8 cellular contexts compared by ENCODE assay signal in the genomic region with DNA sequence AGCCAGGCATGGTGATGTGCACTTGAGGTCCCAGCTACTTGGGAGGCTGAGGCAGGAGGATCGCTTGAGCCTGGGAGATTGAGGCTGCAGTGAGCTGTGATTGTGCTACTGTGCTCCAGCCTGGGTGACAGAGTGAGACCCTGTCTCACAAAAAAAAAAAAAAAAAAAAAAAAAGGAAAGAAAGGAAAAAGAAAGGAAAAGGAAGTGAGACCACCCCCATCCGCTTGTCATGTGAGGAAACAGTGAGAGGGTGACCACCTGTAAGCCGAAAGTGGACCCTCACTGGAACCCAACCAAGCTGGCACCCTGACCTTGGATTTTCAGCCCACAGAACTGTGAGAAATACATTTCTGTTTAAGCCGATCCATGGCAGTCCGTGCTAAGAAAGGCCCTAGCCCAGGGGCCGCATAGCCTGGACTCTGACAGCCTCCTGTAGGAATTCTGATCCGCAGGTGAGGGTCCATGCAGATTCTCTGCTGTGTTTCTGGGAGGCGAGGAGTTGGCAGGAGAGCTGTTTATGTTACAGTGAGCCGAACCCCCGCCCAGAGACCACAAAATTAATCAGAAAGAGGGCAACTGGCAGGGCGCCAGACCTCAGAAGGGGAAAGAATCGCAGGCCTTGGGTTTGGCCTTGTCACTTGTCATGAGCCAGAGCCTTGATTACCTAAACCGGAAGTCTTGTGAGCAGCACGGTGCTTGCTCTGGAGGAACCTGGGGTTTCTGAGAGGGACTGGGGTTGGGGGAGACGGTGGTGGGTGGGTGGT. TPM values are rescaled to one million over a fixed set of nuclear protein-coding genes. Genes with fewer than 3 reads are reported as not detected.
DNase-seq lines count a peak whose midpoint lies in the region; ATAC-seq and TF ChIP-seq lines count a peak whose summit lies in the region.

No MANE protein-coding gene starts in this region.

- H3K9me3 ChIP-seq in duodenal mucosa (ENCODE audit: control insufficient read depth in 1 of 2, low read length in 2 of 2): no peaks in the 10 kb centered on the region

- peak; percentile 39 for ATAC-seq in HG03039 (IDR thresholded peaks at IDR 0.05; ENCODE audit: unreplicated experiment)

- no peak for TF ChIP-seq CTCF in GM12865 (IDR thresholded peaks at IDR 0.05; ENCODE audit: insufficient read depth, low read depth, low read length, missing control alignments)

- DNase-seq in GM12865 (ENCODE audit: low read depth): peak; percentile 92
- peak; percentile 17 for DNase-seq in NCI-H510A treated with DMSO at 0.1 percent for 48 hours (lab: John Stamatoyannopoulos, UW)
- DNase-seq in activated CD4-positive, alpha-beta T cell treated with anti-CD3 and anti-CD28 coated beads, Interleukin-2, amount 50 U/mL, for 24 hours (ENCODE audit: low read depth in 1 of 2, low spot score in 1 of 2): peak; percentile 87 to 90
- DNase-seq in lung microvascular endothelial cell (ENCODE audit: low read depth in 2 of 2): peak; percentile 11 to 71
- peak; percentile 89 for DNase-seq in stimulated activated CD8-positive, alpha-beta memory T cell treated with anti-CD3 and anti-CD28 coated beads, Interleukin-12 subunit alpha, Interleukin-12 subunit beta, amount 100 ng/mL, for 4 hours (ENCODE audit: low read depth)
- DNase-seq in cortex of kidney (lab: John Stamatoyannopoulos, UW): no peak

- peak overlapping the region; percentile 95 to 96 for H3K9ac ChIP-seq in duodenal mucosa (ENCODE audit: low read depth in 1 of 2, low read length in 2 of 2)

- peaks cover 0 to 24% of the 10 kb centered on the region in 2 donors for H3K36me3 ChIP-seq in duodenal mucosa (ENCODE audit: control insufficient read depth in 1 of 2, insufficient read depth in 2 of 2, low read length in 2 of 2)

- H3K4me3 ChIP-seq in GM12865 (ENCODE audit: low read depth, low read length): peak overlapping the region; percentile 78
- H3K4me3 ChIP-seq in duodenal mucosa (ENCODE audit: low read depth in 1 of 2, low read length in 2 of 2): peak overlapping the region; percentile 84 to 91

- H3K27ac ChIP-seq in duodenal mucosa (ENCODE audit: low read depth, low read length): peak overlapping the region; percentile 61

- H3K4me1 ChIP-seq in duodenal mucosa (ENCODE audit: control insufficient read depth in 1 of 2, insufficient read depth in 2 of 2, low read length in 2 of 2): peaks cover 4 to 32% of the 10 kb centered on the region in 2 donors

- H3K27me3 ChIP-seq in duodenal mucosa (ENCODE audit: control insufficient read depth in 1 of 2, insufficient read depth in 2 of 2, low read length in 2 of 2): no peaks in the 10 kb centered on the region

RNA-seq across cellular contexts. Expression of a gene that starts 0.9 kb away (rescaled TPM):
- 8.5 and 9.2 TPM in 2 replicates for total RNA-seq in lung microvascular endothelial cell

RNA-seq across cellular contexts. Expression of a gene that starts 1.0 kb away (rescaled TPM):
- 5.9 and 8.1 TPM in 2 replicates for total RNA-seq in lung microvascular endothelial cell

RNA-seq across cellular contexts. Expression of a gene that starts 41.5 kb away (rescaled TPM):
- total RNA-seq in lung microvascular endothelial cell: 61.0 and 84.5 TPM in 2 replicates

RNA-seq across cellular contexts. Expression of a gene that starts 49.4 kb away (rescaled TPM):
- 0.22 and 0.40 TPM in 2 replicates for total RNA-seq in lung microvascular endothelial cell
